8 cellular contexts compared by ENCODE assay signal in the genomic region with DNA sequence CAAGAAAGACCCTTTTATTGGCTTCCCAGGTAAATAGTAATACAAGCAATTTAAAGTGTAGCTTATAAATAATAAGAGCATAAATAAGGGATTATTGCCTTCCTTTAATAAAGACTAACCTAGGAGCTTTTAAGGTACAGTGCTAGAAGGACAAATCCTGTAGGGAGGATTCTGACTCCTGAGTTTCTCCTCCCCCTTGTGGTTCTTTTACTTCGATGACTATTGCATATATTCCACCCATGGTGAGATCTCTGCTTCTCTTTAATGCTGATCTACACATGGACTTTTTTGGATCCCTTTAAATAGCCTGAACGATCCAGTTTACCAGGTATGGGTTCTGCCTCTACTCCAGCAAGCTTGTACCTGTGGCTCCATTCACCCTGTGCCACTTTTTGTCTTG. TPM values are rescaled to one million over a fixed set of nuclear protein-coding genes. Genes with fewer than 3 reads are reported as not detected.
DNase-seq lines count a peak whose midpoint lies in the region; ATAC-seq, FAIRE-seq and TF ChIP-seq lines count a peak whose summit lies in the region.

No MANE protein-coding gene starts in this region.

- H2AFZ ChIP-seq in astrocyte (ENCODE audit: low read depth, low read length) (no peak overlapping the region), neural cell (ENCODE audit: low read depth, low read length) (no peak overlapping the region)

- H3K36me3 Mint-ChIP-seq in astrocyte (ENCODE audit: low read depth, unreplicated experiment): peaks cover 4% of the 10 kb centered on the region

- no peaks in the 10 kb centered on the region for H3K9me3 Mint-ChIP-seq in astrocyte (ENCODE audit: unreplicated experiment)

- TF ChIP-seq CTCF in astrocyte (IDR thresholded peaks at IDR 0.05; ENCODE audit: insufficient read depth, low read depth, low read length) (peak; percentile 41), neural cell (IDR thresholded peaks at IDR 0.05; ENCODE audit: poor library complexity, severe bottlenecking) (peak; percentile 46), heart right ventricle (IDR thresholded peaks at IDR 0.05) (peak in 4 of 9 donors; percentile 23 to 27 (median 25))

- FAIRE-seq in astrocyte (lab: Jason Lieb, UNC): no peak

- H3K4me2 ChIP-seq in astrocyte (ENCODE audit: low read length) (peak overlapping the region; percentile 91), neural cell (ENCODE audit: low read length) (peak overlapping the region; percentile 47)

- H3K4me1 ChIP-seq in astrocyte (ENCODE audit: insufficient read depth, low read length) (peaks cover 12% of the 10 kb centered on the region), heart right ventricle (peaks cover 3 to 43% (median 15%) of the 10 kb centered on the region in 9 donors)

- H3K4me3 ChIP-seq in astrocyte (ENCODE audit: insufficient read depth, low read depth, low read length) (no peak overlapping the region), neural cell (ENCODE audit: low read length) (peak overlapping the region; percentile 97), heart right ventricle (peak overlapping the region in 1 of 10 donors; percentile 65)

- peak; percentile 8 for DNase-seq in NCI-H510A treated with DMSO at 0.1 percent for 48 hours (lab: John Stamatoyannopoulos, UW)
- no peak for DNase-seq in NCI-H510A (lab: John Stamatoyannopoulos, UW)
- DNase-seq in LoVo (ENCODE audit: low spot score): peak; percentile 54
- no peak for DNase-seq in astrocyte (ENCODE audit: low read depth)
- DNase-seq in posterior vena cava (ENCODE audit: low spot score): no peak
- no peak for DNase-seq in heart right ventricle

- H3K36me3 ChIP-seq in astrocyte (ENCODE audit: insufficient read depth, low read length) (no peaks in the 10 kb centered on the region), neural cell (ENCODE audit: insufficient read depth, low read length) (no peaks in the 10 kb centered on the region), heart right ventricle (no peaks in the 10 kb centered on the region)

- H3K79me2 ChIP-seq in astrocyte (ENCODE audit: insufficient read depth, low read length): peaks cover 62% of the 10 kb centered on the region
- H3K79me2 ChIP-seq in neural cell (replicated peaks; ENCODE audit: insufficient read depth, low read length): peaks cover 50% of the 10 kb centered on the region

- WGBS in heart right ventricle, 2 donors: 42 to 44% methylated on average over 2 of the region's 2 CpGs

- no peaks in the 10 kb centered on the region for H3K27me3 Mint-ChIP-seq in astrocyte (ENCODE audit: low read depth, unreplicated experiment)

- peaks cover 40% of the 10 kb centered on the region for H3K4me1 Mint-ChIP-seq in astrocyte (ENCODE audit: low read depth, unreplicated experiment)

- H4K20me1 ChIP-seq in astrocyte (ENCODE audit: insufficient read depth, low read length) (peaks cover 37% of the 10 kb centered on the region), neural cell (ENCODE audit: insufficient read depth) (no peaks in the 10 kb centered on the region)

- H3K4me3 Mint-ChIP-seq in astrocyte (ENCODE audit: unreplicated experiment): peak overlapping the region; percentile 86

- intact Hi-C loops in posterior vena cava (cut with DNase I): no loop called here
- intact Hi-C loops in heart right ventricle (cut with DNase I): loop anchor here in 5 of 10 donors (5.0 to 10.0 kb wide), 5 partner anchors 61 to 146 kb away; no protein-coding TSS in a partner anchor

- TF ChIP-seq EP300 in neural cell (conservative IDR thresholded peaks at IDR 0.05; ENCODE audit: poor library complexity, severe bottlenecking): no peak

- ATAC-seq in HG03439 (IDR thresholded peaks at IDR 0.05; ENCODE audit: unreplicated experiment): no peak
- ATAC-seq in heart right ventricle: no peak

- H3K9ac ChIP-seq in astrocyte (ENCODE audit: low read length): no peak overlapping the region
- no peak overlapping the region for H3K9ac ChIP-seq in neural cell (ENCODE audit: low read length)

- H3K9me2 ChIP-seq in neural cell (ENCODE audit: insufficient read depth, low read length): no peaks in the 10 kb centered on the region

- TF ChIP-seq RAD21 in neural cell (conservative IDR thresholded peaks at IDR 0.05): peak; percentile 37

- H3K9me3 ChIP-seq in astrocyte (ENCODE audit: insufficient read depth, low read depth, low read length) (no peaks in the 10 kb centered on the region), neural cell (ENCODE audit: low read length) (no peaks in the 10 kb centered on the region), heart right ventricle (no peaks in the 10 kb centered on the region)

- H3K27ac ChIP-seq in astrocyte (ENCODE audit: low read depth, low read length): no peak overlapping the region
- H3K27ac ChIP-seq in neural cell (ENCODE audit: low read length): no peak overlapping the region
- no peak overlapping the region for H3K27ac ChIP-seq in heart right ventricle

- no peaks in the 10 kb centered on the region for H3F3A ChIP-seq in neural cell (ENCODE audit: insufficient read depth, low read length, poor library complexity, severe bottlenecking)

- H3K27ac Mint-ChIP-seq in astrocyte (ENCODE audit: unreplicated experiment): no peak overlapping the region

- no peaks in the 10 kb centered on the region for H3K27me3 ChIP-seq in astrocyte (ENCODE audit: insufficient read depth, low read length)
- H3K27me3 ChIP-seq in neural cell (ENCODE audit: insufficient read depth, low read depth, low read length): no peaks in the 10 kb centered on the region
- H3K27me3 ChIP-seq in heart right ventricle: no peaks in the 10 kb centered on the region

TF ChIP-seq in neural cell, 6 proteins besides CTCF, POLR2A, EP300 and RAD21:
- TF ChIP-seq EZH2 (IDR thresholded peaks at IDR 0.05; ENCODE audit: borderline replicate concordance, insufficient read depth, low read length, poor library complexity, severe bottlenecking) (no peak), TAF1 (IDR thresholded peaks at IDR 0.05; ENCODE audit: low read depth) (no peak), SMC3 (conservative IDR thresholded peaks at IDR 0.05; ENCODE audit: poor library complexity) (peak; percentile 48), POLR2AphosphoS5 (IDR thresholded peaks at IDR 0.05) (no peak), MXI1 (conservative IDR thresholded peaks at IDR 0.05; ENCODE audit: poor library complexity, severe bottlenecking) (no peak)
- TF ChIP-seq, protein P1, sequence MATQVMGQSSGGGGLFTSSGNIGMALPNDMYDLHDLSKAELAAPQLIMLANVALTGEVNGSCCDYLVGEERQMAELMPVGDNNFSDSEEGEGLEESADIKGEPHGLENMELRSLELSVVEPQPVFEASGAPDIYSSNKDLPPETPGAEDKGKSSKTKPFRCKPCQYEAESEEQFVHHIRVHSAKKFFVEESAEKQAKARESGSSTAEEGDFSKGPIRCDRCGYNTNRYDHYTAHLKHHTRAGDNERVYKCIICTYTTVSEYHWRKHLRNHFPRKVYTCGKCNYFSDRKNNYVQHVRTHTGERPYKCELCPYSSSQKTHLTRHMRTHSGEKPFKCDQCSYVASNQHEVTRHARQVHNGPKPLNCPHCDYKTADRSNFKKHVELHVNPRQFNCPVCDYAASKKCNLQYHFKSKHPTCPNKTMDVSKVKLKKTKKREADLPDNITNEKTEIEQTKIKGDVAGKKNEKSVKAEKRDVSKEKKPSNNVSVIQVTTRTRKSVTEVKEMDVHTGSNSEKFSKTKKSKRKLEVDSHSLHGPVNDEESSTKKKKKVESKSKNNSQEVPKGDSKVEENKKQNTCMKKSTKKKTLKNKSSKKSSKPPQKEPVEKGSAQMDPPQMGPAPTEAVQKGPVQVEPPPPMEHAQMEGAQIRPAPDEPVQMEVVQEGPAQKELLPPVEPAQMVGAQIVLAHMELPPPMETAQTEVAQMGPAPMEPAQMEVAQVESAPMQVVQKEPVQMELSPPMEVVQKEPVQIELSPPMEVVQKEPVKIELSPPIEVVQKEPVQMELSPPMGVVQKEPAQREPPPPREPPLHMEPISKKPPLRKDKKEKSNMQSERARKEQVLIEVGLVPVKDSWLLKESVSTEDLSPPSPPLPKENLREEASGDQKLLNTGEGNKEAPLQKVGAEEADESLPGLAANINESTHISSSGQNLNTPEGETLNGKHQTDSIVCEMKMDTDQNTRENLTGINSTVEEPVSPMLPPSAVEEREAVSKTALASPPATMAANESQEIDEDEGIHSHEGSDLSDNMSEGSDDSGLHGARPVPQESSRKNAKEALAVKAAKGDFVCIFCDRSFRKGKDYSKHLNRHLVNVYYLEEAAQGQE (IDR thresholded peaks at IDR 0.05; ENCODE audit: borderline replicate concordance): no peak

RNA-seq across cellular contexts. Expression of a gene that starts 2.5 kb away (rescaled TPM):
- total RNA-seq in astrocyte: 97.6 and 98.5 TPM in 2 replicates
- polyA plus RNA-seq in neural cell: 14.9 and 15.0 TPM in 2 replicates
- polyA minus RNA-seq in neural cell: 24.3 and 31.8 TPM in 2 replicates
- total RNA-seq in posterior vena cava: 10 to 100 TPM; 10.2 to 16.2 TPM
- total RNA-seq in heart right ventricle: 1 to 10 TPM; 2.6 to 8.8 (median 5.7) TPM
- polyA plus RNA-seq in heart right ventricle: 1 to 10 TPM; 2.2 to 4.3 TPM

Comparison
In these comparisons a context has a peak if more than half of its experiments do, and no peak if none do; other contexts are left out.
1. DNase-seq: peak in NCI-H510A treated with DMSO at 0.1 percent for 48 hours (single experiment) and LoVo (single experiment); none in NCI-H510A (single experiment), astrocyte (single experiment), posterior vena cava (single experiment) and heart right ventricle (0 of 2).